Comparison of ENCODE assay signal across 33 cellular contexts in the genomic region with DNA sequence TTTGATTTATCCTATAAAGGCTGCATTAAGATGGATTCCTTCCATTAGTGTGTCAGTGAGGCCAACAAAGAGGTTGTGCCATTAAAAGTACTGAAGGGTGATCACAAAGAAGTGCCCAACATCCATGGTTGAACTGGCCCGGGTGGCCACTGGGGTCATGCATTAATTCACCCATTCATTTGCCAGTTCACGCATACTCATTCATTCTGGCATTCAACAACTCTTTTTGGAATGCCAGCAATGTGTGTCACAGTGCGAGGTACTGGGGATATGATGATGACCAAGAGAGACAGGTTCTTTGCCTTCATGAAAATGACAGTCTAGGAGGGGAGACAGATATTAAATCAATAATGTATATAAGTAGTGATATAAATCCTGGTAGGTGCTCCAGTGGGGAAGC.
"Had no signal": no experiment of that assay in that cellular context is flagged by ENCODE, and none has a peak within 500 bp of the region (broad histone marks: within the 10 kb centered on the region; RNA-seq: fewer than 3 reads in every experiment).

No MANE protein-coding gene starts in this region.

- H3K27ac Mint-ChIP-seq: activated CD4-positive, alpha-beta memory T cell treated with anti-CD3 and anti-CD28 coated beads for 36 hours; activated CD4-positive, alpha-beta T cell treated with anti-CD3 and anti-CD28 coated beads for 36 hours; activated CD4-positive, alpha-beta T cell treated with anti-CD3 and anti-CD28 coated beads, Interleukin-2, amount 10 ng/mL, durations not matched to agents 24 days and 14 days; activated CD8-positive, alpha-beta memory T cell treated with anti-CD3 and anti-CD28 coated beads, Interleukin-2, amount 10 ng/mL, durations not matched to agents 7 days and 5 days; activated CD8-positive, alpha-beta T cell treated with anti-CD3 and anti-CD28 coated beads, Interleukin-2, amount 10 ng/mL, durations not matched to agents 7 days and 5 days; activated naive CD4-positive, alpha-beta T cell treated with anti-CD3 and anti-CD28 coated beads for 36 hours; activated naive CD4-positive, alpha-beta T cell treated with anti-CD3 and anti-CD28 coated beads, Interleukin-2, amount 50 U/mL, for 24 hours; activated naive CD8-positive, alpha-beta T cell treated with anti-CD3 and anti-CD28 coated beads for 36 hours; activated naive CD8-positive, alpha-beta T cell treated with anti-CD3 and anti-CD28 coated beads, Interleukin-2, amount 50 U/mL, for 24 hours; activated T-helper 1 cell treated with anti-CD3 and anti-CD28 coated beads, Interleukin-12 subunit alpha, Interleukin-12 subunit beta, Interleukin-2, Interleukin-4 antibody, amounts not matched to agents 30 ng/mL and 10 ng/mL and 1 ng/mL, durations not matched to agents 14 hours and 24 hours and 36 hours; activated T-helper 2 cell treated with anti-CD3 and anti-CD28 coated beads, Interferon-gamma antibody, Interleukin-2, Interleukin-4, amounts not matched to agents 10 μg/mL and 5 μg/mL and 100 μg/mL, durations not matched to agents 14 hours and 24 hours and 36 hours; effector memory CD8-positive, alpha-beta T cell had no signal

- H3K36me3 ChIP-seq: adrenal gland, esophagus squamous epithelium had no signal

- H3K4me1 Mint-ChIP-seq: activated CD8-positive, alpha-beta memory T cell treated with anti-CD3 and anti-CD28 coated beads, Interleukin-2, amount 10 ng/mL, durations not matched to agents 7 days and 5 days; activated naive CD4-positive, alpha-beta T cell treated with anti-CD3 and anti-CD28 coated beads, Interleukin-2, amount 50 U/mL, for 24 hours; activated naive CD8-positive, alpha-beta T cell treated with anti-CD3 and anti-CD28 coated beads for 36 hours had no signal

- DNase-seq: activated CD4-positive, alpha-beta memory T cell treated with anti-CD3 and anti-CD28 coated beads for 36 hours; activated CD4-positive, alpha-beta T cell treated with anti-CD3 and anti-CD28 coated beads for 36 hours; activated CD4-positive, alpha-beta T cell treated with anti-CD3 and anti-CD28 coated beads, Interleukin-2, amount 10 ng/mL, durations not matched to agents 24 days and 14 days; activated CD4-positive, CD25-positive, alpha-beta regulatory T cell; activated CD4-positive, CD25-positive, alpha-beta regulatory T cell treated with anti-CD3 and anti-CD28 coated beads, Interleukin-2, amount 50 U/mL, for 72 hours; activated CD8-positive, alpha-beta memory T cell treated with anti-CD3 and anti-CD28 coated beads, Interleukin-2, amount 10 ng/mL, durations not matched to agents 7 days and 5 days; activated CD8-positive, alpha-beta memory T cell treated with anti-CD3 and anti-CD28 coated beads, Interleukin-2, amount 50 U/mL, for 4 hours; activated CD8-positive, alpha-beta T cell treated with anti-CD3 and anti-CD28 coated beads, Interleukin-2, amount 10 ng/mL, durations not matched to agents 7 days and 5 days; activated effector memory CD4-positive, alpha-beta T cell treated with anti-CD3 and anti-CD28 coated beads, Interleukin-2, amount 50 U/mL, for 16 hours; activated naive CD4-positive, alpha-beta T cell treated with anti-CD3 and anti-CD28 coated beads for 36 hours; activated naive CD8-positive, alpha-beta T cell treated with anti-CD3 and anti-CD28 coated beads for 36 hours; activated naive CD8-positive, alpha-beta T cell treated with anti-CD3 and anti-CD28 coated beads, Interleukin-2, amount 50 U/mL, for 24 hours; activated T-cell treated with anti-CD3 and anti-CD28 coated beads, Interleukin-2, amount 50 U/mL, for 1 hour; activated T-cell treated with anti-CD3 and anti-CD28 coated beads, Interleukin-2, amount 50 U/mL, for 48 hours; adrenal gland; amygdala; aorta; body of pancreas; caudate nucleus; cortex of kidney; dermis blood vessel endothelial cell; effector CD4-positive, alpha-beta T cell; effector memory CD8-positive, alpha-beta T cell; esophagus squamous epithelium; T-helper 2 cell had no signal

- H3K4me3 ChIP-seq: adrenal gland, body of pancreas, esophagus squamous epithelium had no signal

- H3K4me1 ChIP-seq: adrenal gland, body of pancreas, esophagus squamous epithelium had no signal

- H3K27ac ChIP-seq: adrenal gland, body of pancreas, epithelial cell of prostate, esophagus squamous epithelium had no signal

- FAIRE-seq: colon, endometrium, endothelial cell of umbilical vein, frontal cortex had no signal

- H3K27me3 ChIP-seq: adrenal gland, body of pancreas had no signal

- H3K9me3 ChIP-seq: adrenal gland, body of pancreas, esophagus squamous epithelium had no signal

- H3K4me3 Mint-ChIP-seq: activated CD4-positive, alpha-beta memory T cell treated with anti-CD3 and anti-CD28 coated beads for 36 hours; activated CD4-positive, alpha-beta T cell treated with anti-CD3 and anti-CD28 coated beads for 36 hours; activated CD4-positive, alpha-beta T cell treated with anti-CD3 and anti-CD28 coated beads, Interleukin-2, amount 10 ng/mL, durations not matched to agents 24 days and 14 days; activated CD8-positive, alpha-beta memory T cell treated with anti-CD3 and anti-CD28 coated beads, Interleukin-2, amount 10 ng/mL, durations not matched to agents 7 days and 5 days; activated CD8-positive, alpha-beta T cell treated with anti-CD3 and anti-CD28 coated beads, Interleukin-2, amount 10 ng/mL, durations not matched to agents 7 days and 5 days; activated naive CD4-positive, alpha-beta T cell treated with anti-CD3 and anti-CD28 coated beads for 36 hours; activated naive CD4-positive, alpha-beta T cell treated with anti-CD3 and anti-CD28 coated beads, Interleukin-2, amount 50 U/mL, for 24 hours; activated naive CD8-positive, alpha-beta T cell treated with anti-CD3 and anti-CD28 coated beads for 36 hours; activated naive CD8-positive, alpha-beta T cell treated with anti-CD3 and anti-CD28 coated beads, Interleukin-2, amount 50 U/mL, for 24 hours; activated T-helper 1 cell treated with anti-CD3 and anti-CD28 coated beads, Interleukin-12 subunit alpha, Interleukin-12 subunit beta, Interleukin-2, Interleukin-4 antibody, amounts not matched to agents 30 ng/mL and 10 ng/mL and 1 ng/mL, durations not matched to agents 14 hours and 24 hours and 36 hours; effector memory CD8-positive, alpha-beta T cell had no signal

- H3K9me3 Mint-ChIP-seq: activated CD4-positive, alpha-beta memory T cell treated with anti-CD3 and anti-CD28 coated beads for 36 hours; activated CD4-positive, alpha-beta T cell treated with anti-CD3 and anti-CD28 coated beads, Interleukin-2, amount 10 ng/mL, durations not matched to agents 24 days and 14 days; activated naive CD4-positive, alpha-beta T cell treated with anti-CD3 and anti-CD28 coated beads for 36 hours; activated naive CD4-positive, alpha-beta T cell treated with anti-CD3 and anti-CD28 coated beads, Interleukin-2, amount 50 U/mL, for 24 hours; activated naive CD8-positive, alpha-beta T cell treated with anti-CD3 and anti-CD28 coated beads for 36 hours; activated naive CD8-positive, alpha-beta T cell treated with anti-CD3 and anti-CD28 coated beads, Interleukin-2, amount 50 U/mL, for 24 hours; activated T-helper 1 cell treated with anti-CD3 and anti-CD28 coated beads, Interleukin-12 subunit alpha, Interleukin-12 subunit beta, Interleukin-2, Interleukin-4 antibody, amounts not matched to agents 30 ng/mL and 10 ng/mL and 1 ng/mL, durations not matched to agents 14 hours and 24 hours and 36 hours; activated T-helper 2 cell treated with anti-CD3 and anti-CD28 coated beads, Interferon-gamma antibody, Interleukin-2, Interleukin-4, amounts not matched to agents 10 μg/mL and 5 μg/mL and 100 μg/mL, durations not matched to agents 14 hours and 24 hours and 36 hours; effector memory CD8-positive, alpha-beta T cell had no signal

- H3K36me3 Mint-ChIP-seq: activated CD4-positive, alpha-beta memory T cell treated with anti-CD3 and anti-CD28 coated beads for 36 hours; activated CD8-positive, alpha-beta memory T cell treated with anti-CD3 and anti-CD28 coated beads, Interleukin-2, amount 10 ng/mL, durations not matched to agents 7 days and 5 days; activated naive CD4-positive, alpha-beta T cell treated with anti-CD3 and anti-CD28 coated beads, Interleukin-2, amount 50 U/mL, for 24 hours; activated naive CD8-positive, alpha-beta T cell treated with anti-CD3 and anti-CD28 coated beads for 36 hours had no signal

- H3K27me3 Mint-ChIP-seq: activated CD4-positive, alpha-beta memory T cell treated with anti-CD3 and anti-CD28 coated beads for 36 hours; activated naive CD4-positive, alpha-beta T cell treated with anti-CD3 and anti-CD28 coated beads, Interleukin-2, amount 50 U/mL, for 24 hours; activated naive CD8-positive, alpha-beta T cell treated with anti-CD3 and anti-CD28 coated beads for 36 hours had no signal
